ENCODE assay signal across 8 cellular contexts in genomic region chr18:158128-159036, GRCh38. TPM values are rescaled to one million over a fixed set of nuclear protein-coding genes. Genes with fewer than 3 reads are reported as not detected.
DNase-seq lines count a peak whose midpoint lies in the region; ATAC-seq and TF ChIP-seq lines count a peak whose summit lies in the region.

Gene USP14 (plus strand): TSS chr18:158557. CDS start chr18:158699, 142 bp downstream.

- no peaks in the 10 kb centered on the region for H3K27me3 Mint-ChIP-seq in activated naive CD8-positive, alpha-beta T cell

- peak; percentile 91 for DNase-seq in GM12864 (ENCODE audit: low read depth)
- DNase-seq in NCI-H1105 treated with DMSO at 0.1 percent for 48 hours (lab: John Stamatoyannopoulos, UW), result peak; percentile 75
- DNase-seq in SKM-1 treated with dmso at 0.1 percent for 144 hours (lab: John Stamatoyannopoulos, UW; ENCODE audit: unreplicated experiment), result peak; percentile 95
- peak; percentile 98 for DNase-seq in glomerular visceral epithelial cell (ENCODE audit: extremely low spot score)
- peak; percentile 78 for DNase-seq in omental fat pad (ENCODE audit: low spot score)

- H3K9me3 Mint-ChIP-seq in activated naive CD8-positive, alpha-beta T cell (ENCODE audit: low read depth), result no peaks in the 10 kb centered on the region

- peak; percentile 92 for ATAC-seq in HG02678 (IDR thresholded peaks at IDR 0.05; ENCODE audit: unreplicated experiment)
- ATAC-seq in omental fat pad (ENCODE audit: low FRiP score), result peak; percentile 99

- H3K36me3 Mint-ChIP-seq in activated naive CD8-positive, alpha-beta T cell, result peaks cover 6% of the 10 kb centered on the region

- peak within 1 kb of the TSS; percentile 93 for H3K4me3 Mint-ChIP-seq in activated naive CD8-positive, alpha-beta T cell

- peak within 1 kb of the TSS; percentile 97 for H3K27ac Mint-ChIP-seq in activated naive CD8-positive, alpha-beta T cell

- peak within 1 kb of the TSS; percentile 66 for H3K4me3 ChIP-seq in GM12864 (ENCODE audit: low read depth, low read length)

- TF ChIP-seq CTCF in GM12864 (IDR thresholded peaks at IDR 0.05; ENCODE audit: low read depth, low read length, missing control alignments) (no peak), omental fat pad (IDR thresholded peaks at IDR 0.05) (no peak)

- H3K27ac ChIP-seq in temporal lobe (ENCODE audit: low read depth, low read length), result no peak within 1 kb of the TSS

- H3K4me1 Mint-ChIP-seq in activated naive CD8-positive, alpha-beta T cell (ENCODE audit: low read depth), result peaks cover 38% of the 10 kb centered on the region

RNA-seq across cellular contexts. Expression of gene USP14, which starts in this region (rescaled TPM):
- total RNA-seq in omental fat pad (10 to 100 TPM; 31.4 to 57.5 (median 39.5) TPM), temporal lobe (37.6 TPM)
